In genomic region chr14:105896206-105896605, GRCh38 we compare ENCODE assay signal across 8 cellular contexts.
DNase-seq lines count a peak whose midpoint lies in the region; ATAC-seq and TF ChIP-seq lines count a peak whose summit lies in the region.
"Not testable (repeated sequence)": the region's sequence is repeated elsewhere in the genome, so short reads cannot be mapped to it uniquely, and the experiment has no call there.

No MANE protein-coding gene starts in this region.

- H3K4me3 ChIP-seq in GM08714 (ENCODE audit: low read length): peak overlapping the region; percentile 48; the same call in 1 of the 2 replicates
- not testable (repeated sequence) for H3K4me3 ChIP-seq in right lobe of liver, sigmoid colon, upper lobe of right lung

- not testable (repeated sequence) for H3K27ac ChIP-seq in right lobe of liver, sigmoid colon, upper lobe of right lung

- not testable (repeated sequence) for TF ChIP-seq EP300 in sigmoid colon (IDR thresholded peaks at IDR 0.05)

- POLR2A ChIA-PET in activated B cell treated with CpG ODN at 0.5 μM for 24 hours (lab: Charles Lee): interaction anchor here (7.2 kb wide), 1 partner anchor 33 kb away, joined by 63 read pairs; no protein-coding TSS in a partner anchor

- TF ChIP-seq CTCF in activated B cell treated with CpG ODN at 0.5 μM for 24 hours (IDR thresholded peaks at IDR 0.05); right lobe of liver (IDR thresholded peaks at IDR 0.05); sigmoid colon (IDR thresholded peaks at IDR 0.05); upper lobe of right lung (IDR thresholded peaks at IDR 0.05): not testable (repeated sequence)

- H3K36me3 Mint-ChIP-seq in activated B cell treated with CpG ODN at 0.5 μM for 24 hours (ENCODE audit: low read depth); activated naive CD4-positive, alpha-beta T cell treated with anti-CD3 and anti-CD28 coated beads, Interleukin-2, amount 10 ng/mL, durations not matched to agents 7 days and 5 days; naive B cell: not testable (repeated sequence)

- not testable (repeated sequence) for H3K27me3 Mint-ChIP-seq in activated B cell treated with CpG ODN at 0.5 μM for 24 hours, naive B cell
- H3K27me3 Mint-ChIP-seq in activated naive CD4-positive, alpha-beta T cell treated with anti-CD3 and anti-CD28 coated beads, Interleukin-2, amount 10 ng/mL, durations not matched to agents 7 days and 5 days: peaks cover 98% of the 10 kb centered on the region

- WGBS in right lobe of liver (ENCODE audit: insufficient coverage, low coverage, low lambda C conversion rate, missing lambda C conversion rate): no CpG with 5 or more reads among the region's 6 CpGs
- 65 to 73% methylated on average over 6 of the region's 6 CpGs for WGBS in sigmoid colon, 2 donors

- not testable (repeated sequence) for H3K36me3 ChIP-seq in right lobe of liver, sigmoid colon, upper lobe of right lung

- H3K27me3 ChIP-seq in right lobe of liver, sigmoid colon, upper lobe of right lung: not testable (repeated sequence)

- not testable (repeated sequence) for ATAC-seq in activated B cell treated with CpG ODN at 0.5 μM for 24 hours (ENCODE audit: low read depth); right lobe of liver; naive B cell (ENCODE audit: low read depth in 2 of 2); upper lobe of right lung

- intact Hi-C loops in activated B cell treated with CpG ODN at 0.5 μM for 24 hours (cut with micrococcal nuclease); cardiac septum (cut with DNase I); right lobe of liver (cut with DNase I); sigmoid colon (cut with DNase I); upper lobe of right lung (cut with DNase I): not testable (repeated sequence)

- H3K27ac Mint-ChIP-seq in activated B cell treated with CpG ODN at 0.5 μM for 24 hours: peak overlapping the region; percentile 59
- H3K27ac Mint-ChIP-seq in activated naive CD4-positive, alpha-beta T cell treated with anti-CD3 and anti-CD28 coated beads, Interleukin-2, amount 10 ng/mL, durations not matched to agents 7 days and 5 days; naive B cell: not testable (repeated sequence)

- peak overlapping the region; percentile 65 for H3K4me3 Mint-ChIP-seq in activated B cell treated with CpG ODN at 0.5 μM for 24 hours
- H3K4me3 Mint-ChIP-seq in activated naive CD4-positive, alpha-beta T cell treated with anti-CD3 and anti-CD28 coated beads, Interleukin-2, amount 10 ng/mL, durations not matched to agents 7 days and 5 days: not testable (repeated sequence)
- H3K4me3 Mint-ChIP-seq in naive B cell: peak overlapping the region in 7 of 8 donors; percentile 40 to 87 (median 79)

- not testable (repeated sequence) for H3K4me1 ChIP-seq in right lobe of liver, sigmoid colon, upper lobe of right lung

- not testable (repeated sequence) for TF ChIP-seq POLR2A in right lobe of liver (IDR thresholded peaks at IDR 0.05); sigmoid colon (IDR thresholded peaks at IDR 0.05)

- CTCF ChIA-PET in activated B cell treated with CpG ODN at 0.5 μM for 24 hours (lab: Charles Lee); activated naive CD4-positive, alpha-beta T cell treated with anti-CD3 and anti-CD28 coated beads, Interleukin-2, amount 10 ng/mL, durations not matched to agents 7 days and 5 days (lab: Charles Lee): not testable (repeated sequence)

- peaks cover 22% of the 10 kb centered on the region for H3K4me1 Mint-ChIP-seq in activated B cell treated with CpG ODN at 0.5 μM for 24 hours
- H3K4me1 Mint-ChIP-seq in activated naive CD4-positive, alpha-beta T cell treated with anti-CD3 and anti-CD28 coated beads, Interleukin-2, amount 10 ng/mL, durations not matched to agents 7 days and 5 days: peaks cover 28% of the 10 kb centered on the region
- not testable (repeated sequence) for H3K4me1 Mint-ChIP-seq in naive B cell

- not testable (repeated sequence) for H3K9me3 Mint-ChIP-seq in activated B cell treated with CpG ODN at 0.5 μM for 24 hours; activated naive CD4-positive, alpha-beta T cell treated with anti-CD3 and anti-CD28 coated beads, Interleukin-2, amount 10 ng/mL, durations not matched to agents 7 days and 5 days; naive B cell

- not testable (repeated sequence) for DNase-seq in activated B cell treated with CpG ODN at 0.5 μM for 24 hours, naive B cell
- peak; percentile 21 for DNase-seq in activated naive CD4-positive, alpha-beta T cell treated with anti-CD3 and anti-CD28 coated beads, Interleukin-2, amount 10 ng/mL, durations not matched to agents 7 days and 5 days
- DNase-seq in cardiac septum (ENCODE audit: low spot score) (peak; percentile 59), right lobe of liver (peak in 2 of 3 donors; percentile 16 to 22), sigmoid colon (peak; percentile 26), upper lobe of right lung (peak; percentile 46)

- H3K9me3 ChIP-seq in right lobe of liver, sigmoid colon, upper lobe of right lung: not testable (repeated sequence)
